In genomic region chr9:77544491-77545000, GRCh38 we compare ENCODE assay signal across 19 cellular contexts.
"Had no signal": no experiment of that assay in that cellular context is flagged by ENCODE, and none has a peak within 500 bp of the region (broad histone marks: within the 10 kb centered on the region; RNA-seq: fewer than 3 reads in every experiment).

No MANE protein-coding gene starts in this region.

- H3K4me3 ChIP-seq: lung, neural progenitor cell, smooth muscle cell, tibial nerve, vagina had no signal

- H3K4me1 ChIP-seq: neural progenitor cell, tibial nerve, vagina had no signal

- H3K9ac ChIP-seq: neural progenitor cell had no signal

- H2AFZ ChIP-seq: neural progenitor cell had no signal

- H3K27ac ChIP-seq: epithelial cell of prostate, neural progenitor cell, tibial nerve, vagina had no signal

- H3K27me3 ChIP-seq: neural progenitor cell, tibial nerve, vagina had no signal

- H3K4me2 ChIP-seq: neural progenitor cell, smooth muscle cell had no signal

- ATAC-seq: activated T-cell treated with anti-CD3 and anti-CD28 coated beads, Interleukin-2, amount 50 U/mL, for 4 hours; left cardiac atrium had no signal

- H3K9me3 ChIP-seq: vagina had no signal

- DNase-seq: activated CD4-positive, alpha-beta memory T cell treated with anti-CD3 and anti-CD28 coated beads, Interleukin-2, amount 10 ng/mL, durations not matched to agents 7 days and 5 days; activated CD4-positive, alpha-beta T cell treated with anti-CD3 and anti-CD28 coated beads for 4 hours; activated effector memory CD4-positive, alpha-beta T cell treated with Interleukin-2 at 50 U/mL for 16 hours; activated naive CD4-positive, alpha-beta T cell treated with anti-CD3 and anti-CD28 coated beads, Interleukin-2, amount 50 U/mL, for 16 hours; activated T-cell treated with anti-CD3 and anti-CD28 coated beads, Interleukin-2, amount 50 U/mL, for 4 hours; cerebellar nuclear complex; effector memory CD4-positive, alpha-beta T cell; immature natural killer cell; left cardiac atrium; stimulated activated CD4-positive, alpha-beta T cell treated with anti-CD3 and anti-CD28 coated beads, Interleukin-4, amount 100 ng/mL, for 4 hours; stimulated activated CD8-positive, alpha-beta memory T cell treated with anti-CD3 and anti-CD28 coated beads, Interleukin-4, amount 100 ng/mL, for 48 hours; stimulated activated naive CD4-positive, alpha-beta T cell treated with Interleukin-2 at 50 U/mL for 16 hours; substantia nigra had no signal

- H3K36me3 ChIP-seq: neural progenitor cell, tibial nerve, vagina had no signal
